ENCODE assay signal across 16 cellular contexts in genomic region chr14:24060443-24060842, GRCh38. TPM values are rescaled to one million over a fixed set of nuclear protein-coding genes. Genes with fewer than 3 reads are reported as not detected.
DNase-seq lines count a peak whose midpoint lies in the region; ATAC-seq and TF ChIP-seq lines count a peak whose summit lies in the region.
"Had no signal": no experiment of that assay in that cellular context is flagged by ENCODE, and none has a peak within 500 bp of the region (broad histone marks: within the 10 kb centered on the region; RNA-seq: fewer than 3 reads in every experiment).

No MANE protein-coding gene starts in this region.

- CTCF ChIA-PET in SK-N-SH (lab: Yijun Ruan, JAX), result interaction anchor here (8.3 to 42.8 kb wide), 2 partner anchors 16 to 40 kb away, joined by 284 to 1159 read pairs; partner anchors contain the start of genes CPNE6 and PCK2
- CTCF ChIA-PET in OCI-LY7 (lab: Charles Lee; ENCODE audit: unreplicated experiment), result interaction anchor here (0.9 kb wide), 1 partner anchor 9 kb away, joined by 3 read pairs; no protein-coding TSS in a partner anchor

- H2AK5ac ChIP-seq in mesenchymal stem cell (ENCODE audit: low read length, severe bottlenecking), result no peak overlapping the region

- no peaks in the 10 kb centered on the region for H3F3A ChIP-seq in SK-N-SH (replicated peaks; ENCODE audit: insufficient read depth)

- no TSS peak for BruUV-seq in OCI-LY7 (replicated peaks; lab: Mats Ljungman, UMichigan)

- DNase-seq in SK-N-SH (peak; percentile 0), mesenchymal stem cell (no peak), sigmoid colon (peak; percentile 39), OCI-LY7 (ENCODE audit: low spot score) (no peak), caudate nucleus (lab: John Stamatoyannopoulos, UW) (no peak)
- DNase-seq: Caco-2; CD8-positive, alpha-beta memory T cell; DND-41; GDM1 had no signal

- TF ChIP-seq EP300 in SK-N-SH (IDR thresholded peaks at IDR 0.05; ENCODE audit: borderline replicate concordance in 1 of 2, low read depth in 1 of 2, low read length in 1 of 2) (no peak), sigmoid colon (IDR thresholded peaks at IDR 0.05) (no peak)

- H2BK12ac ChIP-seq in mesenchymal stem cell (ENCODE audit: low read length in 2 of 2), result no peak overlapping the region

- no peak overlapping the region for H3K18ac ChIP-seq in mesenchymal stem cell (ENCODE audit: low read depth in 1 of 2, low read length in 2 of 2)

- H3K4me2 ChIP-seq in SK-N-SH, result no peak overlapping the region
- H3K4me2 ChIP-seq in mesenchymal stem cell (ENCODE audit: low read length, poor library complexity, severe bottlenecking), result no peak overlapping the region
- H3K4me2 ChIP-seq in OCI-LY7 (ENCODE audit: low read length), result no peak overlapping the region

- H2BK5ac ChIP-seq in mesenchymal stem cell (ENCODE audit: low read depth, low read length, poor library complexity, severe bottlenecking), result no peak overlapping the region

- H3K4ac ChIP-seq in mesenchymal stem cell (ENCODE audit: low read depth in 1 of 2, low read length in 2 of 2), result no peak overlapping the region

- H3K27me3 ChIP-seq in SK-N-SH (ENCODE audit: insufficient read depth), result no peaks in the 10 kb centered on the region
- peaks cover 54 to 77% of the 10 kb centered on the region in 2 experiments for H3K27me3 ChIP-seq in mesenchymal stem cell (ENCODE audit: control insufficient read depth in 1 of 2, insufficient read depth in 1 of 2, low read length in 2 of 2)
- no peaks in the 10 kb centered on the region for H3K27me3 ChIP-seq in sigmoid colon

- no peak for TF ChIP-seq POLR2A in sigmoid colon (IDR thresholded peaks at IDR 0.05)

- no peaks in the 10 kb centered on the region for H3K79me1 ChIP-seq in mesenchymal stem cell (replicated peaks; ENCODE audit: low read length, poor library complexity, severe bottlenecking)

- no peak overlapping the region for H4K91ac ChIP-seq in mesenchymal stem cell (ENCODE audit: low read length)

- H3K27ac ChIP-seq in SK-N-SH (ENCODE audit: low read depth in 2 of 2, low read length in 1 of 2), result no peak overlapping the region
- H3K27ac ChIP-seq in mesenchymal stem cell (ENCODE audit: low read length, poor library complexity, severe bottlenecking), result no peak overlapping the region
- H3K27ac ChIP-seq in sigmoid colon, result no peak overlapping the region
- no peak overlapping the region for H3K27ac ChIP-seq in OCI-LY7 (ENCODE audit: low read depth, low read length, poor library complexity, severe bottlenecking)
- no peak overlapping the region for H3K27ac ChIP-seq in caudate nucleus (ENCODE audit: low read depth, low read length)
- H3K27ac ChIP-seq: 22Rv1, HL-60 had no signal

- intact Hi-C loops in sigmoid colon (cut with DNase I) (no loop called here), OCI-LY7 (cut with micrococcal nuclease; ENCODE audit: unreplicated experiment) (no loop called here)

- H3K9me2 ChIP-seq in SK-N-SH (no peaks in the 10 kb centered on the region), OCI-LY7 (ENCODE audit: insufficient read depth, low read length) (no peaks in the 10 kb centered on the region)

- H2BK120ac ChIP-seq in mesenchymal stem cell (ENCODE audit: low read depth, low read length), result no peak overlapping the region

- peak overlapping the region in 1 of 2 experiments; percentile 31 for H3K14ac ChIP-seq in mesenchymal stem cell (ENCODE audit: low read length in 2 of 2)

- H2BK15ac ChIP-seq in mesenchymal stem cell (ENCODE audit: low read depth, poor library complexity, severe bottlenecking), result peak overlapping the region; percentile 12

- peaks cover 0 to 3% of the 10 kb centered on the region in 2 experiments; a peak in 1 of 4 replicates for H3K4me1 ChIP-seq in SK-N-SH (ENCODE audit: control insufficient read depth in 1 of 2, insufficient read depth in 2 of 2, low read depth in 1 of 2, low read length in 1 of 2)
- H3K4me1 ChIP-seq in mesenchymal stem cell (ENCODE audit: control insufficient read depth, insufficient read depth, low read depth, low read length), result peaks cover 5% of the 10 kb centered on the region
- H3K4me1 ChIP-seq in sigmoid colon, result peaks cover 0 to 4% (median 0%) of the 10 kb centered on the region in 4 donors
- H3K4me1 ChIP-seq in OCI-LY7 (ENCODE audit: insufficient read depth, low read length, poor library complexity, severe bottlenecking), result no peaks in the 10 kb centered on the region
- H3K4me1 ChIP-seq: Caco-2 had no signal

- no peak overlapping the region for H2AFZ ChIP-seq in SK-N-SH (ENCODE audit: low read depth)
- H2AFZ ChIP-seq in mesenchymal stem cell (ENCODE audit: low read depth, low read length), result no peak overlapping the region
- no peak overlapping the region for H2AFZ ChIP-seq in OCI-LY7 (ENCODE audit: low read length)

- no peak overlapping the region for H3K9ac ChIP-seq in SK-N-SH
- no peak overlapping the region for H3K9ac ChIP-seq in mesenchymal stem cell (ENCODE audit: low read length)

- H3K79me2 ChIP-seq in SK-N-SH (ENCODE audit: insufficient read depth) (no peaks in the 10 kb centered on the region), OCI-LY7 (ENCODE audit: insufficient read depth, low read depth, low read length) (no peaks in the 10 kb centered on the region)

- WGBS in SK-N-SH (ENCODE audit: low lambda C conversion rate), result 64% methylated on average over 5 of the region's 10 CpGs
- 81% methylated on average over 10 of the region's 10 CpGs for WGBS in mesenchymal stem cell
- WGBS in sigmoid colon, 2 donors, result 96 to 97% methylated on average over 10 of the region's 10 CpGs

- POLR2A ChIA-PET in SK-N-SH (lab: Yijun Ruan, JAX) (no interaction called here), OCI-LY7 (lab: Charles Lee) (no interaction called here)

- H3K23ac ChIP-seq in mesenchymal stem cell (ENCODE audit: low read length in 2 of 2), result no peak overlapping the region

- H4K8ac ChIP-seq in mesenchymal stem cell (ENCODE audit: low read length), result no peak overlapping the region

- H3K9me3 ChIP-seq in SK-N-SH (no peaks in the 10 kb centered on the region), mesenchymal stem cell (ENCODE audit: control insufficient read depth, low read length) (no peaks in the 10 kb centered on the region), sigmoid colon (no peaks in the 10 kb centered on the region), OCI-LY7 (ENCODE audit: low read length) (no peaks in the 10 kb centered on the region)
- H3K9me3 ChIP-seq: Caco-2 had no signal

- TF ChIP-seq CTCF in SK-N-SH (IDR thresholded peaks at IDR 0.05), result no peak
- TF ChIP-seq CTCF in sigmoid colon (IDR thresholded peaks at IDR 0.05), result no peak
- TF ChIP-seq CTCF in OCI-LY7 (conservative IDR thresholded peaks at IDR 0.05; ENCODE audit: low read length), result no peak

- no peaks in the 10 kb centered on the region for H4K20me1 ChIP-seq in SK-N-SH (ENCODE audit: insufficient read depth)
- H4K20me1 ChIP-seq in OCI-LY7 (ENCODE audit: insufficient read depth, low read length), result no peaks in the 10 kb centered on the region

- H3K36me3 ChIP-seq in SK-N-SH (replicated peaks in 1 of 2; ENCODE audit: control insufficient read depth in 1 of 2, insufficient read depth in 2 of 2, low read length in 1 of 2), result no peaks in the 10 kb centered on the region
- no peaks in the 10 kb centered on the region for H3K36me3 ChIP-seq in mesenchymal stem cell (ENCODE audit: control insufficient read depth in 1 of 2, insufficient read depth in 2 of 2, low read depth in 1 of 2, low read length in 2 of 2)
- no peaks in the 10 kb centered on the region for H3K36me3 ChIP-seq in sigmoid colon
- H3K36me3 ChIP-seq in OCI-LY7 (ENCODE audit: insufficient read depth, low read length), result no peaks in the 10 kb centered on the region

- no peak overlapping the region for H3K4me3 ChIP-seq in SK-N-SH (ENCODE audit: low read depth in 2 of 2, low read length in 1 of 2)
- no peak overlapping the region for H3K4me3 ChIP-seq in mesenchymal stem cell (ENCODE audit: insufficient read depth in 1 of 2, low read depth in 1 of 2, low read length in 2 of 2)
- H3K4me3 ChIP-seq in sigmoid colon, result no peak overlapping the region
- no peak overlapping the region for H3K4me3 ChIP-seq in OCI-LY7 (ENCODE audit: low read depth, low read length, poor library complexity, severe bottlenecking)

- no peak for TF ChIP-seq RAD21 in SK-N-SH (IDR thresholded peaks at IDR 0.05; ENCODE audit: low read length)

- no peak for ATAC-seq in SK-N-SH treated with all-trans-retinoic acid at 6 μM for 48 hours
- ATAC-seq in HG03439 (IDR thresholded peaks at IDR 0.05; ENCODE audit: unreplicated experiment), result no peak
- ATAC-seq: HCT116 had no signal

RNA-seq across cellular contexts. Expression of gene CARMIL3, which starts 8.6 kb away (rescaled TPM):
- polyA plus RNA-seq in SK-N-SH (2012; rRNA removed), result 0.32 and 0.43 TPM in 2 replicates
- polyA plus RNA-seq in SK-N-SH (2012; cell fraction: cytosol; rRNA removed), result 0.06 and 0.30 TPM in 2 replicates
- polyA plus RNA-seq in SK-N-SH (2012; cell fraction: nucleus; rRNA removed), result 2.4 and 2.8 TPM in 2 replicates
- polyA plus RNA-seq in mesenchymal stem cell (2013, experiment 1 of 2), result 0.04 TPM
- polyA plus RNA-seq in mesenchymal stem cell (2013, experiment 2 of 2), result 0.01 TPM
- 1 to 10 TPM in 2 of 4 donors, under 1 TPM in 2; 0.14 to 3.3 (median 0.62) TPM for total RNA-seq in sigmoid colon
- 1 to 10 TPM in 1 of 3 donors, under 1 TPM in 2; under 0.01 to 1.7 (median 0.23) TPM for polyA plus RNA-seq in sigmoid colon
- 0.03 and 0.32 TPM in 2 replicates for total RNA-seq in OCI-LY7 (2014; rRNA removed; shearing (Covaris generic))
- 0.21 TPM in 1 of 2 replicates, not detected in the other for total RNA-seq in OCI-LY7 (2022)

RNA-seq across cellular contexts. Expression of gene CPNE6, which starts 10.9 kb away (rescaled TPM):
- not detected in 2 replicates for polyA plus RNA-seq in SK-N-SH (2012; rRNA removed)
- polyA plus RNA-seq in SK-N-SH (2012; cell fraction: cytosol; rRNA removed), result not detected in 2 replicates
- not detected in 2 replicates for polyA plus RNA-seq in SK-N-SH (2012; cell fraction: nucleus; rRNA removed)
- polyA plus RNA-seq in mesenchymal stem cell (2013, experiment 1 of 2), result not detected
- polyA plus RNA-seq in mesenchymal stem cell (2013, experiment 2 of 2), result not detected
- 1 to 10 TPM in 3 of 4 donors, not detected in 1; 1.8 to 3.3 (median 2.9) TPM for total RNA-seq in sigmoid colon
- under 1 TPM in 1 of 3 donors, not detected in 2; 0.42 TPM for polyA plus RNA-seq in sigmoid colon
- total RNA-seq in OCI-LY7 (2014; rRNA removed; shearing (Covaris generic)), result 0.10 TPM in 1 of 2 replicates, not detected in the other
- not detected in 2 replicates for total RNA-seq in OCI-LY7 (2022)
- total RNA-seq: A673; Caco-2; CD8-positive, alpha-beta memory T cell had no signal
- polyA plus RNA-seq: BJ; CD8-positive, alpha-beta memory T cell had no signal

RNA-seq across cellular contexts. Expression of gene PCK2, which starts 33.7 kb away (rescaled TPM):
- 16.2 and 16.6 TPM in 2 replicates for polyA plus RNA-seq in SK-N-SH (2012; rRNA removed)
- 6.7 and 10.9 TPM in 2 replicates for polyA plus RNA-seq in SK-N-SH (2012; cell fraction: cytosol; rRNA removed)
- polyA plus RNA-seq in SK-N-SH (2012; cell fraction: nucleus; rRNA removed), result 21.2 and 23.0 TPM in 2 replicates
- 37.0 TPM for polyA plus RNA-seq in mesenchymal stem cell (2013, experiment 1 of 2)
- polyA plus RNA-seq in mesenchymal stem cell (2013, experiment 2 of 2), result 35.2 TPM
- 10 to 100 TPM in 2 of 4 donors, 1 to 10 TPM in 2; 7.1 to 12.2 (median 9.2) TPM for total RNA-seq in sigmoid colon
- 100 to 1,000 TPM in 1 of 3 donors, 10 to 100 TPM in 2; 66.1 to 109 (median 99.5) TPM for polyA plus RNA-seq in sigmoid colon
- total RNA-seq in OCI-LY7 (2014; rRNA removed; shearing (Covaris generic)), result 33.7 and 43.6 TPM in 2 replicates
- total RNA-seq in OCI-LY7 (2022), result 130 TPM in 2 replicates

RNA-seq across cellular contexts. Expression of gene DCAF11, which starts 54.1 kb away (rescaled TPM):
- polyA plus RNA-seq in SK-N-SH (2012; rRNA removed), result 34.6 and 36.7 TPM in 2 replicates
- 22.5 and 30.9 TPM in 2 replicates for polyA plus RNA-seq in SK-N-SH (2012; cell fraction: cytosol; rRNA removed)
- polyA plus RNA-seq in SK-N-SH (2012; cell fraction: nucleus; rRNA removed), result 37.1 and 43.1 TPM in 2 replicates
- polyA plus RNA-seq in mesenchymal stem cell (2013, experiment 1 of 2), result 18.1 TPM
- polyA plus RNA-seq in mesenchymal stem cell (2013, experiment 2 of 2), result 18.7 TPM
- 10 to 100 TPM; 37.7 to 82.9 (median 54.8) TPM for total RNA-seq in sigmoid colon
- 10 to 100 TPM; 70.9 to 79.8 (median 75.1) TPM for polyA plus RNA-seq in sigmoid colon
- 75.5 and 79.2 TPM in 2 replicates for total RNA-seq in OCI-LY7 (2014; rRNA removed; shearing (Covaris generic))
- total RNA-seq in OCI-LY7 (2022), result 63.6 and 77.3 TPM in 2 replicates

RNA-seq across cellular contexts. Expression of gene NRL, which starts 54.3 kb away (rescaled TPM):
- polyA plus RNA-seq in SK-N-SH (2012; rRNA removed), result 0.76 and 0.88 TPM in 2 replicates
- polyA plus RNA-seq in SK-N-SH (2012; cell fraction: cytosol; rRNA removed), result 0.32 and 0.77 TPM in 2 replicates
- polyA plus RNA-seq in SK-N-SH (2012; cell fraction: nucleus; rRNA removed), result 0.37 and 0.59 TPM in 2 replicates
- 0.76 TPM for polyA plus RNA-seq in mesenchymal stem cell (2013, experiment 1 of 2)
- 0.63 TPM for polyA plus RNA-seq in mesenchymal stem cell (2013, experiment 2 of 2)
- 1 to 10 TPM in 2 of 4 donors, under 1 TPM in 2; 0.71 to 2.2 (median 1.4) TPM for total RNA-seq in sigmoid colon
- 1 to 10 TPM; 1.2 to 2.9 (median 1.8) TPM for polyA plus RNA-seq in sigmoid colon
- 3.1 and 4.6 TPM in 2 replicates for total RNA-seq in OCI-LY7 (2014; rRNA removed; shearing (Covaris generic))
- total RNA-seq in OCI-LY7 (2022), result 7.5 and 8.1 TPM in 2 replicates

Comparison
In these comparisons a context has a peak if more than half of its experiments do, and no peak if none do; other contexts are left out.
1. DNase-seq: peak in SK-N-SH (single experiment) and sigmoid colon (single experiment); none in mesenchymal stem cell (single experiment), OCI-LY7 (single experiment) and caudate nucleus (0 of 61).